ENCODE assay signal across 9 cellular contexts in genomic region chr20:10636326-10636818, GRCh38.
DNase-seq lines count a peak whose midpoint lies in the region; ATAC-seq and TF ChIP-seq lines count a peak whose summit lies in the region.
"Had no signal": no experiment of that assay in that cellular context is flagged by ENCODE, and none has a peak within 500 bp of the region (broad histone marks: within the 10 kb centered on the region; RNA-seq: fewer than 3 reads in every experiment).

No MANE protein-coding gene starts in this region.

- no peak overlapping the region for H3K27ac ChIP-seq in BLaER1
- H3K27ac ChIP-seq in parathyroid adenoma = peak overlapping the region; percentile 59

- H3K9ac ChIP-seq in BLaER1 (no peak overlapping the region), parathyroid adenoma (no peak overlapping the region)

- TF ChIP-seq CTCF in parathyroid adenoma (IDR thresholded peaks at IDR 0.05) = no peak

- DNase-seq in astrocyte of the hippocampus (ENCODE audit: low read depth, low spot score) (peak; percentile 85), glomerular visceral epithelial cell (ENCODE audit: extremely low spot score) (peak; percentile 58), KG1 (lab: John Stamatoyannopoulos, UW) (no peak)
- DNase-seq: stimulated activated CD4-positive, alpha-beta T cell treated with anti-CD3 and anti-CD28 coated beads, Interleukin-4, amount 100 ng/mL, for 4 hours had no signal

- no peaks in the 10 kb centered on the region for H3K36me3 ChIP-seq in BLaER1
- H3K36me3 ChIP-seq in parathyroid adenoma (ENCODE audit: control insufficient read depth, insufficient read depth, low read length) = no peaks in the 10 kb centered on the region

- H2AFZ ChIP-seq in parathyroid adenoma = peak overlapping the region; percentile 34

- H3K4me2 ChIP-seq in BLaER1 (peak overlapping the region; percentile 94; the same call in 1 of the 2 replicates), parathyroid adenoma (ENCODE audit: low read length) (no peak overlapping the region)

- no peaks in the 10 kb centered on the region for H4K20me1 ChIP-seq in BLaER1

- H3K27me3 ChIP-seq in BLaER1 (no peaks in the 10 kb centered on the region), parathyroid adenoma (ENCODE audit: control insufficient read depth, insufficient read depth, low read length) (no peaks in the 10 kb centered on the region)

- H3K4me3 ChIP-seq in BLaER1 (no peak overlapping the region), parathyroid adenoma (ENCODE audit: low read depth, low read length) (no peak overlapping the region)

- no peak for ATAC-seq in GM19452 (IDR thresholded peaks at IDR 0.05; ENCODE audit: unreplicated experiment)
- no peak for ATAC-seq in GM18868 (IDR thresholded peaks at IDR 0.05; ENCODE audit: unreplicated experiment)
- ATAC-seq in GM18502 (IDR thresholded peaks at IDR 0.05; ENCODE audit: poor library complexity, unreplicated experiment) = no peak

- H3K9me3 ChIP-seq in BLaER1 (no peaks in the 10 kb centered on the region), parathyroid adenoma (ENCODE audit: control insufficient read depth, low read length) (no peaks in the 10 kb centered on the region)

- no peaks in the 10 kb centered on the region for H3K79me2 ChIP-seq in parathyroid adenoma

- peaks cover 36% of the 10 kb centered on the region for H3K4me1 ChIP-seq in BLaER1
- peaks cover 27% of the 10 kb centered on the region for H3K4me1 ChIP-seq in parathyroid adenoma
